24 cellular contexts compared by ENCODE assay signal in the genomic region with DNA sequence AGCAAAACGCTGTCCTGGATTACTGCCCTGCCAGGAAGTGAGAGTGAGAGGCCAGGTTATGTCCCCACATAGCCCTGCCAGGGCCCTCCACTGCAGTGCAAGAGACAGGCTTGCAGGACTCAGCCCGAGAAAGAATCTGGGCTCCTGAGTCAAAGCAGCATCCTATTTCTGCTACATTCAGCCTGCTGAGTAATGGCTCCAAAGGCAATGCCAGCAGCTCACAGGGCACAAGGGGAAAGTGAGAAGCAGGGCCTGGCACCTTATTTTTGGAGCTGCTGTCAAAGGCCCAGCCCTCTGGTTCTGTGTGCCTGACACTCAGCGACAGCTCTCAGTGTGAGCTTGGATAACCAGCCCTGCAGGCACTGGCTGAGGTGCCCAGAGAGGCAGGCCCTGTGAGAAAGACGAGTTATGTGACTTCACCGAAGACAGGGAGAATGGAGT.
DNase-seq lines count a peak whose midpoint lies in the region; ATAC-seq and TF ChIP-seq lines count a peak whose summit lies in the region.
"Had no signal": no experiment of that assay in that cellular context is flagged by ENCODE, and none has a peak within 500 bp of the region (broad histone marks: within the 10 kb centered on the region; RNA-seq: fewer than 3 reads in every experiment).

No MANE protein-coding gene starts in this region.

- H3K27me3 Mint-ChIP-seq in nephron progenitor cell (ENCODE audit: low read depth, poor library complexity): no peaks in the 10 kb centered on the region
- no peaks in the 10 kb centered on the region for H3K27me3 Mint-ChIP-seq in CD4-positive, alpha-beta memory T cell
- H3K27me3 Mint-ChIP-seq: activated CD4-positive, alpha-beta memory T cell treated with anti-CD3 and anti-CD28 coated beads, Interleukin-2, amount 10 ng/mL, durations not matched to agents 7 days and 5 days; activated naive CD4-positive, alpha-beta T cell treated with anti-CD3 and anti-CD28 coated beads, Interleukin-2, amount 50 U/mL, for 24 hours; effector memory CD8-positive, alpha-beta T cell; natural killer cell treated with Interleukin-12 subunit alpha and Interleukin-12 subunit beta and Interleukin-15 and Interleukin-18, amount 100 ng/mL, for 72 hours had no signal

- H3K4me3 ChIP-seq in GM12865 (ENCODE audit: low read depth, low read length): no peak overlapping the region
- no peak overlapping the region for H3K4me3 ChIP-seq in CD4-positive, alpha-beta memory T cell (ENCODE audit: low read length in 2 of 2)

- H3K27ac Mint-ChIP-seq in nephron progenitor cell: peak overlapping the region; percentile 87
- no peak overlapping the region for H3K27ac Mint-ChIP-seq in CD4-positive, alpha-beta memory T cell
- H3K27ac Mint-ChIP-seq: activated naive CD4-positive, alpha-beta T cell treated with anti-CD3 and anti-CD28 coated beads, Interleukin-2, amount 50 U/mL, for 24 hours; natural killer cell treated with Interleukin-12 subunit alpha and Interleukin-12 subunit beta and Interleukin-15 and Interleukin-18, amount 100 ng/mL, for 72 hours; T-helper 1 cell treated with Interleukin-12 subunit alpha and Interleukin-12 subunit beta and Interleukin-4 antibody, amounts not matched to agents 30 μg/mL and 1 μg/mL, for 36 hours had no signal

- no peak for TF ChIP-seq CTCF in GM12865 (IDR thresholded peaks at IDR 0.05; ENCODE audit: insufficient read depth, low read depth, low read length, missing control alignments)
- no peak for TF ChIP-seq CTCF in nephron progenitor cell (IDR thresholded peaks at IDR 0.05)

- no peaks in the 10 kb centered on the region for H3K9me3 Mint-ChIP-seq in nephron progenitor cell
- no peaks in the 10 kb centered on the region for H3K9me3 Mint-ChIP-seq in CD4-positive, alpha-beta memory T cell
- H3K9me3 Mint-ChIP-seq: activated CD4-positive, alpha-beta memory T cell treated with anti-CD3 and anti-CD28 coated beads, Interleukin-2, amount 10 ng/mL, durations not matched to agents 7 days and 5 days; activated naive CD4-positive, alpha-beta T cell treated with anti-CD3 and anti-CD28 coated beads, Interleukin-2, amount 50 U/mL, for 24 hours; effector memory CD8-positive, alpha-beta T cell; natural killer cell treated with Interleukin-12 subunit alpha and Interleukin-12 subunit beta and Interleukin-15 and Interleukin-18, amount 100 ng/mL, for 72 hours; T-helper 1 cell treated with Interleukin-12 subunit alpha and Interleukin-12 subunit beta and Interleukin-4 antibody, amounts not matched to agents 30 μg/mL and 1 μg/mL, for 36 hours had no signal

- intact Hi-C loops in Right ventricle myocardium inferior (cut with DNase I): loop anchor here (1.0 kb wide), 1 partner anchor 166 kb away; the partner anchor contains the start of gene PPP2R5A
- intact Hi-C loops in CD4-positive, alpha-beta memory T cell (cut with micrococcal nuclease): no loop called here

- CTCF ChIA-PET in CD4-positive, alpha-beta memory T cell (lab: Charles Lee; ENCODE audit: partially characterized antibody): interaction anchor here (1.1 kb wide), 1 partner anchor 12 kb away, joined by 3 read pairs; no protein-coding TSS in a partner anchor

- DNase-seq in GM12865 (ENCODE audit: low read depth) (peak; percentile 14), RPMI8226 (peak; percentile 25), Right ventricle myocardium inferior (ENCODE audit: missing footprints) (peak; percentile 71), nephron progenitor cell (no peak), Ammon's horn (ENCODE audit: low spot score) (no peak)
- DNase-seq in CD4-positive, alpha-beta memory T cell: no peak
- DNase-seq: ACHN; activated CD4-positive, alpha-beta memory T cell treated with anti-CD3 and anti-CD28 coated beads, Interleukin-2, amount 10 ng/mL, durations not matched to agents 7 days and 5 days; effector memory CD8-positive, alpha-beta T cell; hippocampal formation; kidney; NCI-H1105; NCI-H2107; NCI-H510A treated with DMSO at 0.1 percent for 48 hours; posterior cingulate gyrus; SHP77 treated with DMSO at 0.1 percent for 48 hours; small intestine; stimulated activated CD4-positive, alpha-beta T cell treated with anti-CD3 and anti-CD28 coated beads, Interleukin-2, amount 100 ng/mL, for 48 hours had no signal

- no peaks in the 10 kb centered on the region for H3K4me1 ChIP-seq in CD4-positive, alpha-beta memory T cell (ENCODE audit: insufficient read depth, low read length)

- POLR2A ChIA-PET in CD4-positive, alpha-beta memory T cell (lab: Charles Lee; ENCODE audit: partially characterized antibody): no interaction called here

- H3K27me3 ChIP-seq in CD4-positive, alpha-beta memory T cell (ENCODE audit: insufficient read depth, low read length): no peaks in the 10 kb centered on the region

- no peaks in the 10 kb centered on the region for H3K36me3 ChIP-seq in CD4-positive, alpha-beta memory T cell (ENCODE audit: insufficient read depth, low read length)

- no peak overlapping the region for H3K27ac ChIP-seq in CD4-positive, alpha-beta memory T cell (ENCODE audit: low read depth, low read length)
- H3K27ac ChIP-seq: C4-2B had no signal

- peaks cover 12% of the 10 kb centered on the region for H3K4me1 Mint-ChIP-seq in nephron progenitor cell
- peaks cover 0 to 3% (median under 1%) of the 10 kb centered on the region in 4 donors for H3K4me1 Mint-ChIP-seq in CD4-positive, alpha-beta memory T cell
- H3K4me1 Mint-ChIP-seq: activated naive CD4-positive, alpha-beta T cell treated with anti-CD3 and anti-CD28 coated beads, Interleukin-2, amount 50 U/mL, for 24 hours had no signal

- no peaks in the 10 kb centered on the region for H3K9me3 ChIP-seq in CD4-positive, alpha-beta memory T cell (ENCODE audit: control insufficient read depth in 1 of 2, low read length in 2 of 2)

- no peaks in the 10 kb centered on the region for H3K36me3 Mint-ChIP-seq in nephron progenitor cell (ENCODE audit: low read depth)
- no peaks in the 10 kb centered on the region for H3K36me3 Mint-ChIP-seq in CD4-positive, alpha-beta memory T cell
- H3K36me3 Mint-ChIP-seq: activated naive CD4-positive, alpha-beta T cell treated with anti-CD3 and anti-CD28 coated beads, Interleukin-2, amount 50 U/mL, for 24 hours; natural killer cell treated with Interleukin-12 subunit alpha and Interleukin-12 subunit beta and Interleukin-15 and Interleukin-18, amount 100 ng/mL, for 72 hours had no signal

- ATAC-seq in Right ventricle myocardium inferior: peak; percentile 94
- no peak for ATAC-seq in GM18858 (IDR thresholded peaks at IDR 0.05; ENCODE audit: unreplicated experiment)
- ATAC-seq in HG02938 (IDR thresholded peaks at IDR 0.05; ENCODE audit: unreplicated experiment): no peak
- ATAC-seq: effector memory CD8-positive, alpha-beta T cell had no signal

- no peak overlapping the region for H3K4me3 Mint-ChIP-seq in nephron progenitor cell
- H3K4me3 Mint-ChIP-seq in CD4-positive, alpha-beta memory T cell: no peak overlapping the region
- H3K4me3 Mint-ChIP-seq: activated CD4-positive, alpha-beta memory T cell treated with anti-CD3 and anti-CD28 coated beads, Interleukin-2, amount 10 ng/mL, durations not matched to agents 7 days and 5 days; activated naive CD4-positive, alpha-beta T cell treated with anti-CD3 and anti-CD28 coated beads, Interleukin-2, amount 50 U/mL, for 24 hours; effector memory CD8-positive, alpha-beta T cell; natural killer cell treated with Interleukin-12 subunit alpha and Interleukin-12 subunit beta and Interleukin-15 and Interleukin-18, amount 100 ng/mL, for 72 hours; T-helper 1 cell treated with Interleukin-12 subunit alpha and Interleukin-12 subunit beta and Interleukin-4 antibody, amounts not matched to agents 30 μg/mL and 1 μg/mL, for 36 hours had no signal

Comparison
In these comparisons a context has a peak if more than half of its experiments do, and no peak if none do; other contexts are left out.
1. DNase-seq: peak in GM12865 (single experiment), RPMI8226 (single experiment) and Right ventricle myocardium inferior (single experiment); none in nephron progenitor cell (single experiment), CD4-positive, alpha-beta memory T cell (0 of 5) and Ammon's horn (single experiment).